8 cellular contexts compared by ENCODE assay signal in genomic region chr11:47578524-47579460, GRCh38. TPM values are rescaled to one million over a fixed set of nuclear protein-coding genes. Genes with fewer than 3 reads are reported as not detected.
DNase-seq lines count a peak whose midpoint lies in the region; ATAC-seq and TF ChIP-seq lines count a peak whose summit lies in the region.

Gene KBTBD4, minus strand, starts transcription at chr11:47578970. Its CDS starts 19 bp downstream, at chr11:47578951.
Gene NDUFS3, plus strand, starts transcription at chr11:47579074. Its CDS starts 18 bp downstream, at chr11:47579092.

- H2AFZ ChIP-seq in mammary epithelial cell (ENCODE audit: low read depth, low read length) (peak within 1 kb of the TSS; percentile 79), smooth muscle cell (ENCODE audit: low read depth) (peak within 1 kb of the TSS; percentile 88)

- H3K27me3 ChIP-seq in AG04450 (ENCODE audit: control insufficient read depth, insufficient read depth, low read length) (no peaks in the 10 kb centered on the region), WERI-Rb-1 (ENCODE audit: insufficient read depth, low read depth, severe bottlenecking) (no peaks in the 10 kb centered on the region), mammary epithelial cell (ENCODE audit: insufficient read depth, low read length) (no peaks in the 10 kb centered on the region), smooth muscle cell (ENCODE audit: low read depth) (no peaks in the 10 kb centered on the region)

- WGBS in mammary epithelial cell (ENCODE audit: low coverage, missing lambda C conversion rate): 6% methylated on average over 36 of the region's 71 CpGs
- 1% methylated on average over 54 of the region's 71 CpGs for WGBS in smooth muscle cell (ENCODE audit: low lambda C conversion rate)

- TSS peak; percentile 33 for BruUV-seq in mammary epithelial cell (replicated peaks; lab: Mats Ljungman, UMichigan)

- no peaks in the 10 kb centered on the region for H3F3A ChIP-seq in smooth muscle cell (ENCODE audit: low read depth)

- no peak for TF ChIP-seq CTCF in AG04450 (IDR thresholded peaks at IDR 0.05; ENCODE audit: low read depth, low read length)
- no peak for TF ChIP-seq CTCF in WERI-Rb-1 (IDR thresholded peaks at IDR 0.05; ENCODE audit: low read depth, low read length)
- TF ChIP-seq CTCF in mammary epithelial cell (conservative IDR thresholded peaks at IDR 0.05 in 1 of 2, IDR thresholded peaks at IDR 0.05 in 1 of 2; ENCODE audit: extremely low read depth in 1 of 2, insufficient read depth in 1 of 2, low read depth in 1 of 2, low read length in 2 of 2): no peak
- no peak for TF ChIP-seq CTCF in smooth muscle cell (IDR thresholded peaks at IDR 0.05; ENCODE audit: borderline replicate concordance, insufficient read depth, poor library complexity, severe bottlenecking)

- dilution Hi-C loops in mammary epithelial cell (cut with HindIII; ENCODE audit: low sequenced_read_pairs): loop anchor here (5.0 to 10.0 kb wide), 2 partner anchors 44 to 204 kb away; partner anchors contain the start of gene SPI1

- intact Hi-C loops in mammary epithelial cell (cut with micrococcal nuclease): loop anchor here (1.0 kb wide), 2 partner anchors 25 to 138 kb away; partner anchors contain the start of gene CELF1

- H4K20me1 ChIP-seq in mammary epithelial cell (ENCODE audit: insufficient read depth, low read length): no peaks in the 10 kb centered on the region
- H4K20me1 ChIP-seq in smooth muscle cell (ENCODE audit: low read depth): no peaks in the 10 kb centered on the region

- in situ Hi-C loops in mammary epithelial cell (cut with MboI; ENCODE audit: low sequenced_read_pairs in 2 of 2): no loop called here

- no peaks in the 10 kb centered on the region for H3K9me3 ChIP-seq in AG04450 (ENCODE audit: control insufficient read depth, insufficient read depth, low read length)
- H3K9me3 ChIP-seq in WERI-Rb-1 (ENCODE audit: severe bottlenecking): no peaks in the 10 kb centered on the region
- H3K9me3 ChIP-seq in mammary epithelial cell (replicated peaks; ENCODE audit: insufficient read depth, low read length): no peaks in the 10 kb centered on the region
- H3K9me3 ChIP-seq in smooth muscle cell (replicated peaks; ENCODE audit: low read depth): no peaks in the 10 kb centered on the region

- DNase-seq in AG04450 (ENCODE audit: low read depth, low spot score) (peak; percentile 73), NCI-H2227 (lab: John Stamatoyannopoulos, UW; ENCODE audit: unreplicated experiment) (peak; percentile 95), WERI-Rb-1 (peak; percentile 95), mammary epithelial cell (peak; percentile 88), iPS-NIHi7 (ENCODE audit: extremely low spot score) (peak; percentile 92), smooth muscle cell (lab: John Stamatoyannopoulos, UW; ENCODE audit: unreplicated experiment) (peak; percentile 80)

- CTCF ChIA-PET in AG04450 (lab: Charles Lee) (interaction anchor here (1.3 to 2.6 kb wide), 2 partner anchors 25 to 38 kb away, joined by 6 read pairs; no protein-coding TSS in a partner anchor), mammary epithelial cell (lab: Charles Lee; ENCODE audit: low non-redundant PET) (interaction anchor here (0.6 kb wide), 1 partner anchor 7 kb away, joined by 4 read pairs; the partner anchor contains the start of gene FAM180B)

- ATAC-seq in GM18909 (IDR thresholded peaks at IDR 0.05; ENCODE audit: poor library complexity, unreplicated experiment): peak; percentile 93
- ATAC-seq in HG03159 (IDR thresholded peaks at IDR 0.05; ENCODE audit: unreplicated experiment): peak; percentile 90

- H3K9ac ChIP-seq in mammary epithelial cell (ENCODE audit: insufficient read depth, low read length) (peak within 1 kb of the TSS; percentile 95), smooth muscle cell (ENCODE audit: low read depth) (peak within 1 kb of the TSS; percentile 92)

- H3K4me2 ChIP-seq in mammary epithelial cell (ENCODE audit: insufficient read depth, low read depth, low read length): peak within 1 kb of the TSS; percentile 96
- peak within 1 kb of the TSS; percentile 87 for H3K4me2 ChIP-seq in smooth muscle cell

- H3K4me3 ChIP-seq in AG04450 (ENCODE audit: low read depth, low read length): peak within 1 kb of the TSS; percentile 95
- H3K4me3 ChIP-seq in WERI-Rb-1 (ENCODE audit: low read depth, low read length): peak within 1 kb of the TSS; percentile 74
- peak within 1 kb of the TSS; percentile 81 to 97 (median 93) for H3K4me3 ChIP-seq in mammary epithelial cell (replicated peaks in 1 of 3; ENCODE audit: insufficient read depth in 1 of 3, low read depth in 2 of 3, low read length in 3 of 3)
- H3K4me3 ChIP-seq in smooth muscle cell: peak within 1 kb of the TSS; percentile 84

- peaks cover 80% of the 10 kb centered on the region for H3K36me3 ChIP-seq in WERI-Rb-1
- H3K36me3 ChIP-seq in mammary epithelial cell (ENCODE audit: insufficient read depth, low read length): peaks cover 17% of the 10 kb centered on the region
- H3K36me3 ChIP-seq in smooth muscle cell (ENCODE audit: low read depth): peaks cover 5% of the 10 kb centered on the region

- H3K27ac ChIP-seq in AG04450 (ENCODE audit: low read depth, low read length) (peak within 1 kb of the TSS; percentile 33), WERI-Rb-1 (peak within 1 kb of the TSS; percentile 98), mammary epithelial cell (ENCODE audit: insufficient read depth, low read depth, low read length) (peak within 1 kb of the TSS; percentile 90), smooth muscle cell (ENCODE audit: low read depth) (peak within 1 kb of the TSS; percentile 67)

- H3K79me2 ChIP-seq in mammary epithelial cell (ENCODE audit: insufficient read depth, low read length) (peaks cover 73% of the 10 kb centered on the region), smooth muscle cell (ENCODE audit: low read depth) (peaks cover 46% of the 10 kb centered on the region)

- peaks cover 24% of the 10 kb centered on the region for H3K4me1 ChIP-seq in mammary epithelial cell (ENCODE audit: insufficient read depth, low read length)
- H3K4me1 ChIP-seq in smooth muscle cell (ENCODE audit: low read depth): peaks cover 12% of the 10 kb centered on the region

- POLR2A ChIA-PET in AG04450 (lab: Yijun Ruan, JAX): interaction anchor here (0.5 to 1.4 kb wide), 7 partner anchors 9 to 615 kb away, joined by 3 to 14 read pairs (median 5); no protein-coding TSS in a partner anchor

RNA-seq across cellular contexts. Expression of gene KBTBD4, which starts in this region (rescaled TPM):
- polyA plus RNA-seq in AG04450 (2011; rRNA removed) (19.5 and 20.0 TPM in 2 replicates), mammary epithelial cell (19.4 TPM), smooth muscle cell (13.7 and 14.2 TPM in 2 replicates)
- polyA minus RNA-seq in AG04450 (2011; rRNA and poly(A)+ RNA removed): 28.3 and 30.4 TPM in 2 replicates
- total RNA-seq in mammary epithelial cell (10 to 100 TPM; 12.2 to 17.8 TPM), smooth muscle cell (9.4 and 17.5 TPM in 2 replicates)
- polyA minus RNA-seq in mammary epithelial cell: 16.9 TPM

RNA-seq across cellular contexts. Expression of gene NDUFS3, which starts in this region (rescaled TPM):
- 103 and 106 TPM in 2 replicates for polyA plus RNA-seq in AG04450 (2011; rRNA removed)
- 47.1 and 49.9 TPM in 2 replicates for polyA minus RNA-seq in AG04450 (2011; rRNA and poly(A)+ RNA removed)
- total RNA-seq in mammary epithelial cell: 10 to 100 TPM; 30.5 to 87.0 TPM
- polyA plus RNA-seq in mammary epithelial cell: 256 TPM
- polyA minus RNA-seq in mammary epithelial cell: 57.8 TPM
- total RNA-seq in smooth muscle cell: 53.8 and 60.8 TPM in 2 replicates
- 106 and 110 TPM in 2 replicates for polyA plus RNA-seq in smooth muscle cell

Comparison
In these comparisons a context has a peak if more than half of its experiments do, and no peak if none do; other contexts are left out.
1. Peak in every context shown above with its lines: DNase-seq, ATAC-seq, H3K4me3 ChIP-seq and H3K27ac ChIP-seq.
2. H3K27ac ChIP-seq: peak in every context shown above with its lines; median percentile 98 in WERI-Rb-1; 90 in mammary epithelial cell; 67 in smooth muscle cell; 33 in AG04450.